ENCODE assay signal across 1 cellular context in the genomic region with DNA sequence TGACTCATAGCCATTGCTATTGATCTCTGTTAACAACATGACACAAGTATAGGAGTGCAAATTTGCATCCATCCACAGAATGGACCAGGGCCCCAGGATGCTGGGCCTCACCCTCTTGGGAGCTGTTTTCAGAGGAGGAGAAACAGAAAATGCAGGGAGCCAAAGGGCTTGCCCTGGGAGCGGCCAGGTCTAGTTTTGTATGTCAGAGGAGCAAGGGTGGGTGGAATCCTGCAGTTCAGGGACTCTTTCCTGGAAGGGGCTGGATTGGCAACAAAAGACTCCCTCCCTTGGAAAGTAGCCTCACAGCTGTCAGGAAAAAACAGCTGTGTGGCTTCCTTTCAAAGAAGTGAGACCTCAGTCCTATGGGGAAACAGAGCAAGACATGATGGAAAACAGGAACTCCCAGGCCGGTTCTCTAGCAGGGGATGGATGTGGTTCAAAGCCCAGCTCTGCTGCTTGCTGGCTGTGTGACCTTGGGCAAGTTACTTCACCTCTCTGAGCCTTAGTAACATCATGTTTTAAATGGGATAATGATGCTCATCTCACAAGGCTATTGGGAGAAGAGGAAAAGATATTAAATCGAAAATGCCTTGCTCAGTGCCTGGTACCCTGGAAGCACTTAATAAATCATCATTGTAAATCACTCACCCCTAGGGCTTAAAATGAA.
TF ChIP-seq lines count a peak whose summit lies in the region.

No MANE protein-coding gene starts in this region.

TF ChIP-seq in SK-N-SH, 30 proteins besides CTCF, POLR2A, EP300 and RAD21:
- TF ChIP-seq, protein P1, sequence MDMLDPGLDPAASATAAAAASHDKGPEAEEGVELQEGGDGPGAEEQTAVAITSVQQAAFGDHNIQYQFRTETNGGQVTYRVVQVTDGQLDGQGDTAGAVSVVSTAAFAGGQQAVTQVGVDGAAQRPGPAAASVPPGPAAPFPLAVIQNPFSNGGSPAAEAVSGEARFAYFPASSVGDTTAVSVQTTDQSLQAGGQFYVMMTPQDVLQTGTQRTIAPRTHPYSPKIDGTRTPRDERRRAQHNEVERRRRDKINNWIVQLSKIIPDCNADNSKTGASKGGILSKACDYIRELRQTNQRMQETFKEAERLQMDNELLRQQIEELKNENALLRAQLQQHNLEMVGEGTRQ (IDR thresholded peaks at IDR 0.05; ENCODE audit: borderline replicate concordance, low read depth, low read length) = no peak
- TF ChIP-seq RFX5 (IDR thresholded peaks at IDR 0.05; ENCODE audit: low read length) = no peak
- no peak for TF ChIP-seq SMC3 (IDR thresholded peaks at IDR 0.05; ENCODE audit: low read depth, low read length)
- no peak for TF ChIP-seq NRF1 (IDR thresholded peaks at IDR 0.05; ENCODE audit: low read depth, low read length)
- TF ChIP-seq JUND (IDR thresholded peaks at IDR 0.05) = no peak
- TF ChIP-seq TAF1 (IDR thresholded peaks at IDR 0.05; ENCODE audit: borderline replicate concordance, low read depth, low read length) = no peak
- TF ChIP-seq GATA2 (CRISPR knock-in tag; IDR thresholded peaks at IDR 0.05) = no peak
- no peak for TF ChIP-seq NFIC (IDR thresholded peaks at IDR 0.05; ENCODE audit: borderline replicate concordance)
- no peak for TF ChIP-seq TCF12 (IDR thresholded peaks at IDR 0.05)
- no peak for TF ChIP-seq RXRA (IDR thresholded peaks at IDR 0.05; ENCODE audit: borderline replicate concordance, low read depth)
- no peak for TF ChIP-seq SIN3A (IDR thresholded peaks at IDR 0.05; ENCODE audit: borderline replicate concordance, low read depth, low read length)
TF ChIP-seq in SK-N-SH: peak in this region for 0.
